In the genomic region with DNA sequence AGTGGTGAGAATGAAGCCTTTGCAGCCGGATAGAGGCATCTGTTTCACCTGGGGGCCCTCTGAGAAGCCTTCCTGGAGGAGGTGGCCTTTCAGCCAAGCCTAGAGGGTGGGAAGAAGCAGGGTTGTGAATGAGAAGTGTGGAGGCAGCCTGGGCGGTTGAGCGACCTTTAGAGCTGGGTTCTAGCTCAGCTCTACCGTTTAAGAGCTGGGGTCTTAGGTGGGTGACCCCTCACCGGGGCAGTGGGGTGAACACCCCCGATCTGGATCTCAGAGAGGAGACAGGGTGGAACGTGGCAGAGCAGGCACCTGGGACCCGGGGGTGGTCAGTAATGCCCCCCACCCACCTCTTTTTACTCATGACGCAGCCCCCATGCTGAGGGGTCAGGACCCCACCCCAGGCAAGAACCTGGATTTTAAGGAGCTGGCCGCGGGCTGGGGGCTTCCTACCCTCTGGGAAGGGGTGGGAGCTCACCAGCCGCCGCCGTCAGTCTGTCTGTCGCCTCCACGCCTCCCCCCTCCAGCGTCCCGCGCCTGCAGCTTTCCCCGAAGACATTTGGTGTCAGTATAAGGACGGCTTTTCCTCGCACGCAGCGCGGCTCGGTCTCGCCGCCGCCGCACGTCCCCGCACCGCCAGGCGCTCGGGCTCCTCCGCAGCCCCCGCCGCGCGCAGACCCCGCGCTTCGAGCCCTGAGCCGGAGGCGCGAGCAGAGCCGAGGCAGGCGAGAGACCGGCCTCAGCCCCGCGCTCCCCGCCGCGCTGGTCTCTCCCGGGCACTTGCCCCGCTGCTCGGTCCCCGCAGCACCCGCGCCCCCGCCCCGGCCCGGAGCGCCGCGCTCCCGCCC, we compare ENCODE assay signal across 10 cellular contexts. TPM values are rescaled to one million over a fixed set of nuclear protein-coding genes. Genes with fewer than 3 reads are reported as not detected.
DNase-seq lines count a peak whose midpoint lies in the region; ATAC-seq lines count a peak whose summit lies in the region.
"Had no signal": no experiment of that assay in that cellular context is flagged by ENCODE, and none has a peak within 500 bp of the region (broad histone marks: within the 10 kb centered on the region; RNA-seq: fewer than 3 reads in every experiment).

No MANE protein-coding gene starts in this region.

- peak; percentile 17 for DNase-seq in NCI-H345 (lab: John Stamatoyannopoulos, UW)
- DNase-seq in NCI-H345 treated with DMSO at 0.1 percent for 48 hours (lab: John Stamatoyannopoulos, UW; ENCODE audit: unreplicated experiment), result no peak
- peak; percentile 68 for DNase-seq in activated T-cell treated with anti-CD3 and anti-CD28 coated beads, Interleukin-2, amount 50 U/mL, for 24 hours
- DNase-seq in left ventricle myocardium superior, result no peak
- peak; percentile 59 for DNase-seq in stimulated activated CD4-positive, alpha-beta T cell treated with anti-CD3 and anti-CD28 coated beads, Interleukin-4, amount 100 ng/mL, for 4 hours
- DNase-seq in NCI-H2107 treated with DMSO at 0.1 percent for 48 hours (lab: John Stamatoyannopoulos, UW; ENCODE audit: unreplicated experiment), result no peak
- DNase-seq in LoVo (ENCODE audit: low spot score), result no peak
- DNase-seq in UCSD-AML1 (lab: John Stamatoyannopoulos, UW; ENCODE audit: unreplicated experiment), result no peak
- DNase-seq: DND-41 had no signal

- H3K9me3 Mint-ChIP-seq in activated T-cell treated with anti-CD3 and anti-CD28 coated beads, Interleukin-2, amount 50 U/mL, for 24 hours, result no peaks in the 10 kb centered on the region

- intact Hi-C loops in left ventricle myocardium superior (cut with micrococcal nuclease), result no loop called here

- no peak overlapping the region for H3K27ac Mint-ChIP-seq in activated T-cell treated with anti-CD3 and anti-CD28 coated beads, Interleukin-2, amount 50 U/mL, for 24 hours

- peak; percentile 55 for ATAC-seq in left ventricle myocardium superior

- H3K4me1 Mint-ChIP-seq in activated T-cell treated with anti-CD3 and anti-CD28 coated beads, Interleukin-2, amount 50 U/mL, for 24 hours (ENCODE audit: low read depth), result peaks cover 5% of the 10 kb centered on the region

- H3K27me3 Mint-ChIP-seq in activated T-cell treated with anti-CD3 and anti-CD28 coated beads, Interleukin-2, amount 50 U/mL, for 24 hours, result peaks cover 47% of the 10 kb centered on the region

- H3K4me3 Mint-ChIP-seq in activated T-cell treated with anti-CD3 and anti-CD28 coated beads, Interleukin-2, amount 50 U/mL, for 24 hours, result peak overlapping the region; percentile 51

- no peaks in the 10 kb centered on the region for H3K36me3 Mint-ChIP-seq in activated T-cell treated with anti-CD3 and anti-CD28 coated beads, Interleukin-2, amount 50 U/mL, for 24 hours (ENCODE audit: low read depth)

RNA-seq across cellular contexts. Expression of a gene that starts 13.4 kb away (rescaled TPM):
- total RNA-seq in left ventricle myocardium superior, result not detected
- total RNA-seq: lung microvascular endothelial cell had no signal

RNA-seq across cellular contexts. Expression of a gene that starts 24.6 kb away (rescaled TPM):
- 58.1 TPM for total RNA-seq in left ventricle myocardium superior

RNA-seq across cellular contexts. Expression of a gene that starts 36.8 kb away (rescaled TPM):
- total RNA-seq in left ventricle myocardium superior, result 214 TPM

RNA-seq across cellular contexts. Expression of a gene that starts 55.1 kb away (rescaled TPM):
- 16.1 TPM for total RNA-seq in left ventricle myocardium superior

Comparison
In these comparisons a context has a peak if more than half of its experiments do, and no peak if none do; other contexts are left out.
1. DNase-seq: peak in NCI-H345 (single experiment), activated T-cell treated with anti-CD3 and anti-CD28 coated beads, Interleukin-2, amount 50 U/mL, for 24 hours (single experiment) and stimulated activated CD4-positive, alpha-beta T cell treated with anti-CD3 and anti-CD28 coated beads, Interleukin-4, amount 100 ng/mL, for 4 hours (2 of 2); none in NCI-H345 treated with DMSO at 0.1 percent for 48 hours (single experiment), left ventricle myocardium superior (single experiment), NCI-H2107 treated with DMSO at 0.1 percent for 48 hours (single experiment), LoVo (single experiment) and UCSD-AML1 (single experiment).